ENCODE assay signal across 1 cellular context in genomic region chr11:66289548-66290331, GRCh38.
A peak's percentile ranks its signal among the peaks of the same experiment; 100 is the strongest.
TF ChIP-seq lines count a peak whose summit lies in the region.

No MANE protein-coding gene starts in this region.

TF ChIP-seq in H1, 55 proteins besides CTCF, POLR2A, EP300 and RAD21:
- TF ChIP-seq SAP30 (IDR thresholded peaks at IDR 0.05; ENCODE audit: insufficient read depth, insufficient replicate concordance, low read length) (peak; percentile 99), HDAC6 (IDR thresholded peaks at IDR 0.05; ENCODE audit: low read depth, low read length) (no peak), BACH1 (IDR thresholded peaks at IDR 0.05; ENCODE audit: low read length) (peak; percentile 41; the same call in 1 of the 2 replicates), POU5F1 (IDR thresholded peaks at IDR 0.05; ENCODE audit: low read depth, low read length) (no peak), E2F6 (IDR thresholded peaks at IDR 0.05) (no peak; the same call in 1 of the 2 replicates), MAX (IDR thresholded peaks at IDR 0.05) (peak; percentile 69; the same call in 1 of the 2 replicates), SP4 (IDR thresholded peaks at IDR 0.05; ENCODE audit: low read length) (no peak), SRF (IDR thresholded peaks at IDR 0.05; ENCODE audit: low read depth, low read length) (no peak), CBX5 (IDR thresholded peaks at IDR 0.05; ENCODE audit: low read depth, low read length) (no peak), ATF2 (IDR thresholded peaks at IDR 0.05; ENCODE audit: low read length) (no peak), HDAC2 (IDR thresholded peaks at IDR 0.05; ENCODE audit: borderline replicate concordance in 1 of 2, low read depth in 2 of 2, low read length in 2 of 2) (peak; percentile 81 to 93), BRCA1 (IDR thresholded peaks at IDR 0.05; ENCODE audit: low read depth, low read length) (no peak), SIX5 (IDR thresholded peaks at IDR 0.05; ENCODE audit: low read depth, low read length) (no peak), JUN (IDR thresholded peaks at IDR 0.05; ENCODE audit: low read depth, low read length) (no peak), YY1 (IDR thresholded peaks at IDR 0.05; ENCODE audit: low read depth, low read length) (peak; percentile 62; the same call in 1 of the 2 replicates), SIN3A (conservative IDR thresholded peaks at IDR 0.05 in 1 of 2, IDR thresholded peaks at IDR 0.05 in 1 of 2; ENCODE audit: low read depth in 1 of 2, low read length in 2 of 2) (peak; percentile 98 to 99), BCL11A (IDR thresholded peaks at IDR 0.05; ENCODE audit: low read depth in 2 of 2, low read length in 2 of 2) (no peak), EGR1 (IDR thresholded peaks at IDR 0.05; ENCODE audit: borderline replicate concordance, low read depth, low read length) (0 out of 2 replicates have a peak, but pooled peaks have one; percentile 30), CHD2 (IDR thresholded peaks at IDR 0.05; ENCODE audit: low read length) (no peak), SP1 (IDR thresholded peaks at IDR 0.05; ENCODE audit: low read depth, low read length) (no peak), ZNF274 (IDR thresholded peaks at IDR 0.05; ENCODE audit: borderline replicate concordance, extremely low read depth, low read length) (no peak), GABPA (IDR thresholded peaks at IDR 0.05; ENCODE audit: borderline replicate concordance, insufficient read depth, low read length) (peak; percentile 71; the same call in 1 of the 2 replicates), JUND (IDR thresholded peaks at IDR 0.05; ENCODE audit: low read length) (no peak), SUZ12 (IDR thresholded peaks at IDR 0.05; ENCODE audit: low read length) (no peak), KDM4A (IDR thresholded peaks at IDR 0.05; ENCODE audit: low read depth, low read length, severe bottlenecking) (peak; percentile 66), MAFK (IDR thresholded peaks at IDR 0.05; ENCODE audit: low read depth, low read length) (no peak), NRF1 (IDR thresholded peaks at IDR 0.05; ENCODE audit: low read depth, low read length) (no peak)
